ENCODE assay signal across 8 cellular contexts in the genomic region with DNA sequence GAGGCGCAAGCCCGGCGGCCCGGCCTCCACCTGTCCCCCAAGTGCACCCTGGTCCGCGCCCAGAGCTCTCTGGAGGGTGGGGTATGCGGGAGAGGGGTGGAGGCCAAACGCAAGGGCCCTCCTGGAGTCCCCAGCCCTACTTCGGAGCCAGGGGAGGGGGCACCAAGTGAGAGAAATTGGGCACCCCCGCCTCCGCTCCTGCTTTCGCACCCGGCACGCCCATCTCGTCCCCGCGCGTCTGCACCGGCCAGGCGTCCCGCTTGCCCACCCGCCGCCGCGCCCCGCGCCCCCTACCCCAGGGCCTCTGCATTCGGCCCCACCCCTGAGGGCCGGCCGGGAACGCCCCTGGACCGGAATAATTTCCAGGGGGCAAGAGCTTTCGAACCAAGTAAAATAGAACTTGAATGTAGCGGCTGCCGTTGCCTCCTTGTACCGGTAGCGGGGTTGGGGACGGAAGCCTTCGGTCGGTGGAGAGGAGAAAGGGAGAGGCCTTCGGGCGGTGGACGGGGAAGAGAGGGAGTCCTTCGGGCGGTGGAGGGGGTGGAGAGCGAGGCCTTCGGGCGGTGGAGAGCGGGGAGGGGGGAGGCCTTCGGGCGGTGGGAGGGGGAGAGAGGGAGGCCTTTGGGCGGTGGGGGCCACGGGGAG. TPM values are rescaled to one million over a fixed set of nuclear protein-coding genes. Genes with fewer than 3 reads are reported as not detected.
A peak's percentile ranks its signal among the peaks of the same experiment; 100 is the strongest.
DNase-seq lines count a peak whose midpoint lies in the region; ATAC-seq, FAIRE-seq and TF ChIP-seq lines count a peak whose summit lies in the region.

No MANE protein-coding gene starts in this region.

- intact Hi-C loops in pancreas (cut with DNase I), result loop anchor here in 2 of 3 donors (10.0 kb wide), 2 partner anchors 54 to 96 kb away; a partner anchor contains a TSS

- DNase-seq in 8988T, result peak; percentile 94
- peak; percentile 74 for DNase-seq in GM12891 (ENCODE audit: insufficient read length, low spot score)
- DNase-seq in NCI-H1105 (lab: John Stamatoyannopoulos, UW), result peak; percentile 51
- peak; percentile 33 for DNase-seq in activated CD8-positive, alpha-beta memory T cell treated with anti-CD3 and anti-CD28 coated beads, Interleukin-2, amount 50 U/mL, for 4 hours
- peak; percentile 14 for DNase-seq in fibroblast of villous mesenchyme (ENCODE audit: low read depth)
- DNase-seq in pancreas, result peak in 5 of 6 donors; percentile 59 to 90 (median 77)
- no peak for DNase-seq in pons (ENCODE audit: low spot score)

- ATAC-seq in pancreas (peak; percentile 27 to 47 (median 42)), HG02884 (IDR thresholded peaks at IDR 0.05; ENCODE audit: unreplicated experiment) (no peak)

- H3K4me3 ChIP-seq in fibroblast of villous mesenchyme (ENCODE audit: low read depth, low read length) (peak overlapping the region; percentile 99), pancreas (peak overlapping the region; percentile 66 to 94 (median 90))

- H3K27me3 ChIP-seq in pancreas, result no peaks in the 10 kb centered on the region

- H3K36me3 ChIP-seq in pancreas, result peaks cover 0 to 10% (median 0%) of the 10 kb centered on the region in 3 donors

- no peak for TF ChIP-seq POLR2A in GM12891 (IDR thresholded peaks at IDR 0.05; ENCODE audit: low read depth, low read length)

- H3K4me1 ChIP-seq in pancreas, result peaks cover 24 to 27% (median 25%) of the 10 kb centered on the region in 3 donors

- no peaks in the 10 kb centered on the region for H3K9me3 ChIP-seq in pancreas

- peak overlapping the region; percentile 74 to 93 (median 90) for H3K27ac ChIP-seq in pancreas

- 0 to 1% methylated on average over 39 to 53 of the region's 53 CpGs for WGBS in pancreas, 2 donors

- TF ChIP-seq CTCF in fibroblast of villous mesenchyme (IDR thresholded peaks at IDR 0.05; ENCODE audit: insufficient read depth, low read depth, low read length) (no peak), pancreas (IDR thresholded peaks at IDR 0.05) (no peak)

- FAIRE-seq in GM12891 (lab: Jason Lieb, UNC) (no peak), pancreas (lab: Jason Lieb, UNC) (no peak)

TF ChIP-seq in GM12891, 5 proteins besides CTCF, POLR2A, EP300 and RAD21:
- TF ChIP-seq PAX5 (IDR thresholded peaks at IDR 0.05; ENCODE audit: insufficient read depth, low read length, severe bottlenecking) (no peak), SPI1 (IDR thresholded peaks at IDR 0.05; ENCODE audit: low read depth, low read length) (no peak), POLR2AphosphoS5 (IDR thresholded peaks at IDR 0.05; ENCODE audit: low read depth, low read length) (no peak), POU2F2 (IDR thresholded peaks at IDR 0.05; ENCODE audit: low read depth, low read length) (no peak), TAF1 (IDR thresholded peaks at IDR 0.05; ENCODE audit: low read depth, low read length) (no peak)

RNA-seq across cellular contexts. Expression of a gene that starts 0.7 kb away (rescaled TPM):
- polyA plus RNA-seq in GM12891 (2012; ENCODE audit: low read depth, missing spikeins), result 204 TPM
- total RNA-seq in fibroblast of villous mesenchyme, result 75.4 and 105 TPM in 2 replicates
- total RNA-seq in pancreas, result 10 to 100 TPM; 75.2 to 95.5 (median 79.0) TPM
- polyA plus RNA-seq in pancreas, result 100 to 1,000 TPM; 180 to 189 TPM

RNA-seq across cellular contexts. Expression of a gene that starts 3.6 kb away (rescaled TPM):
- polyA plus RNA-seq in GM12891 (2012; ENCODE audit: low read depth, missing spikeins), result 4.4 TPM
- total RNA-seq in fibroblast of villous mesenchyme, result 1.6 and 3.0 TPM in 2 replicates
- 10 to 100 TPM in 1 of 6 donors, 1 to 10 TPM in 5; 3.0 to 13.3 (median 4.8) TPM for total RNA-seq in pancreas
- 10 to 100 TPM; 28.7 to 38.6 TPM for polyA plus RNA-seq in pancreas

RNA-seq across cellular contexts. Expression of a gene that starts 6.2 kb away (rescaled TPM):
- polyA plus RNA-seq in GM12891 (2012; ENCODE audit: low read depth, missing spikeins), result 1.8 TPM
- total RNA-seq in fibroblast of villous mesenchyme (0.86 and 1.3 TPM in 2 replicates), pancreas (1 to 10 TPM; 2.9 to 5.5 (median 4.2) TPM)
- polyA plus RNA-seq in pancreas, result 10 to 100 TPM in 1 of 2 donors, 1 to 10 TPM in 1; 9.0 to 11.7 TPM

RNA-seq across cellular contexts. Expression of a gene that starts 17.6 kb away (rescaled TPM):
- 423 TPM for polyA plus RNA-seq in GM12891 (2012; ENCODE audit: low read depth, missing spikeins)
- total RNA-seq in fibroblast of villous mesenchyme (146 and 163 TPM in 2 replicates), pancreas (100 to 1,000 TPM; 230 to 422 (median 268) TPM)
- polyA plus RNA-seq in pancreas, result 100 to 1,000 TPM; 443 to 612 TPM

RNA-seq across cellular contexts. Expression of a gene that starts 37.8 kb away (rescaled TPM):
- polyA plus RNA-seq in GM12891 (2012; ENCODE audit: low read depth, missing spikeins), result 14.1 TPM
- total RNA-seq in fibroblast of villous mesenchyme (11.0 and 16.8 TPM in 2 replicates), pancreas (10 to 100 TPM in 1 of 6 donors, 1 to 10 TPM in 5; 4.8 to 13.4 (median 6.9) TPM)
- polyA plus RNA-seq in pancreas, result 10 to 100 TPM; 14.4 TPM
